8 cellular contexts compared by ENCODE assay signal in the genomic region with DNA sequence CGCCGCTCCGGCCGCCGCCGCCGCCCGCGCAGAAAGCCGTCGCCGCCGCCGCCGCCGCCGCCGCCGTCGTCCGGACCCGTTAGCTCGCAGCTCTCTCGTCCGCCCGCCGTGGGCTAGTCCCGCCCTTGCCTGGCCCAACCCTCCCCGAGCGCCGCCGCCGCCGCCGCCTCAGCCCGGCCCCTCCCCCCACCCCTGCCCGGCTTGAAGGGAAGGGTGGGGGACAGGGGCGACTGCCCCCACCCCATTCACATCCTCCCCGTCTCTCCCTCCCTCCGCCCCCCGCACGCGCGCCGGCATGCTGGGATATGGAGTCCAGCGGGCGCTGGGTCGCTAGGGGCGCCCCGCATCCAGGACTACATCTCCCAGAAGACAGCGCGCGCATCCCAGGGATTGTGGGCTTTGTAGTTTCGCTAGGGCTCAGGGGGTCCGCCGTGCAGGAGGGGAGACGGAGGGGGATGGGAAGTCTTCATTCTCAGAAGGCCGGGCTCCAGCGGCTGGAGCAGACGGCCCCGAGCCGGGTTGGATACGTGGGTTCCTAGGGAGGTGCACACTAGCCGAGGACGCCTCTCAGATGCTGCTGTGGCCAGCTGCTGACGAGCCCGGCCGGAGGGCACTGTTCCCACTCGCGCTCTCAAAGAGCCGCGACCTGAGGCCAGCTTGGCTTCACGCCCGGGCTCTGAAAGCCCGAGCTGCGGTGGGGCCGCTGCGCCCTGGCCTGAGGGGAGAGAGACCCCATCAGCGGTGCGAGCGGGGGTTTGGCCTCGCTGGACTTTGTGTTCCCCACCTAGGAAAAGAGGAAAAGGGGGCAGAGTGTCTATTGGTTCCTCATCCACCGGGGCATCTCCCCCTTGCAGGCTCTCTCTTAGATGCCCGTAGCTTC.
DNase-seq lines count a peak whose midpoint lies in the region; ATAC-seq lines count a peak whose summit lies in the region.

Gene ST3GAL2, minus strand, starts transcription at position 118 of the 880 bp plus-strand sequence. CDS start 40,570 bp downstream, outside the sequence.

- peaks cover 19% of the 10 kb centered on the region for H3K4me1 Mint-ChIP-seq in memory B cell

- peak within 1 kb of the TSS; percentile 95 for H3K4me3 Mint-ChIP-seq in memory B cell

- DNase-seq in CD1c-positive myeloid dendritic cell (ENCODE audit: extremely low spot score) (peak; percentile 95), memory B cell (ENCODE audit: low spot score in 2 of 2) (peak; percentile 83)
- peak; percentile 86 for DNase-seq in NK-92 treated with Interleukin-12 subunit alpha and Interleukin-12 subunit beta, amount 100 ng/mL, for 24 hours (lab: John Stamatoyannopoulos, UW)
- DNase-seq in activated CD8-positive, alpha-beta memory T cell treated with anti-CD3 and anti-CD28 coated beads for 24 hours, result peak; percentile 96
- peak; percentile 91 for DNase-seq in effector CD8-positive, alpha-beta T cell (lab: John Stamatoyannopoulos, UW)
- DNase-seq in stimulated activated CD8-positive, alpha-beta memory T cell treated with anti-CD3 and anti-CD28 coated beads, Interleukin-12 subunit alpha, Interleukin-12 subunit beta, amount 100 ng/mL, for 1 hour (ENCODE audit: low read depth), result peak; percentile 86

- no peaks in the 10 kb centered on the region for H3K36me3 Mint-ChIP-seq in memory B cell

- H3K27ac Mint-ChIP-seq in memory B cell, result peak within 1 kb of the TSS; percentile 66

- peak; percentile 69 for ATAC-seq in GM19395 (IDR thresholded peaks at IDR 0.05; ENCODE audit: unreplicated experiment)
- peak; percentile 80 for ATAC-seq in HG03571 (IDR thresholded peaks at IDR 0.05; ENCODE audit: unreplicated experiment)
- peak; percentile 93 for ATAC-seq in memory B cell (ENCODE audit: low read depth)

- no peaks in the 10 kb centered on the region for H3K27me3 Mint-ChIP-seq in memory B cell

- no peaks in the 10 kb centered on the region for H3K9me3 Mint-ChIP-seq in memory B cell

Comparison
In these comparisons a context has a peak if more than half of its experiments do, and no peak if none do; other contexts are left out.
1. Peak in every context shown above with its lines: DNase-seq and ATAC-seq.